1 cellular context compared by ENCODE assay signal in the genomic region with DNA sequence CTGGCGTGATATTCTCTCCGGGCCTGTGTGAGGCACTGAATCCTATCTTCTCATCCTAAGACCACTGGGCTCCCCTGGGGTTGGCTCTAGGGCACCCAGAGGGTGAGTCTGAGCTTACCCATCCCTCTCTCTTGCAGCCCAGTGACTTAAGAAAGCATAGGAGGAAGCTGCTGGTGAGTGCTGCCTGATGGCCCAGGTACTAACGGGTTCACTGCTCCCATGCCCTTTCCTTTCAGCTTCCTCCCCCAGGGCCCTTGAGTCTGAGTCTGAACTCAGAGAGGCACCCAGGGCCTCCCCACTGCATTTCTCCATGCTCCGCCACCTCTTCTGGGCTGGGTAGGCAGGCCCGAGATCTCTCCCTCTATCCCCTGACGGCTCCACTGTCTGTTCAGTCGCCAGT.
TF ChIP-seq lines count a peak whose summit lies in the region.

No MANE protein-coding gene starts in this region.

TF ChIP-seq in GM23338, 12 proteins besides CTCF, POLR2A, EP300 and RAD21:
- TF ChIP-seq, protein P1, sequence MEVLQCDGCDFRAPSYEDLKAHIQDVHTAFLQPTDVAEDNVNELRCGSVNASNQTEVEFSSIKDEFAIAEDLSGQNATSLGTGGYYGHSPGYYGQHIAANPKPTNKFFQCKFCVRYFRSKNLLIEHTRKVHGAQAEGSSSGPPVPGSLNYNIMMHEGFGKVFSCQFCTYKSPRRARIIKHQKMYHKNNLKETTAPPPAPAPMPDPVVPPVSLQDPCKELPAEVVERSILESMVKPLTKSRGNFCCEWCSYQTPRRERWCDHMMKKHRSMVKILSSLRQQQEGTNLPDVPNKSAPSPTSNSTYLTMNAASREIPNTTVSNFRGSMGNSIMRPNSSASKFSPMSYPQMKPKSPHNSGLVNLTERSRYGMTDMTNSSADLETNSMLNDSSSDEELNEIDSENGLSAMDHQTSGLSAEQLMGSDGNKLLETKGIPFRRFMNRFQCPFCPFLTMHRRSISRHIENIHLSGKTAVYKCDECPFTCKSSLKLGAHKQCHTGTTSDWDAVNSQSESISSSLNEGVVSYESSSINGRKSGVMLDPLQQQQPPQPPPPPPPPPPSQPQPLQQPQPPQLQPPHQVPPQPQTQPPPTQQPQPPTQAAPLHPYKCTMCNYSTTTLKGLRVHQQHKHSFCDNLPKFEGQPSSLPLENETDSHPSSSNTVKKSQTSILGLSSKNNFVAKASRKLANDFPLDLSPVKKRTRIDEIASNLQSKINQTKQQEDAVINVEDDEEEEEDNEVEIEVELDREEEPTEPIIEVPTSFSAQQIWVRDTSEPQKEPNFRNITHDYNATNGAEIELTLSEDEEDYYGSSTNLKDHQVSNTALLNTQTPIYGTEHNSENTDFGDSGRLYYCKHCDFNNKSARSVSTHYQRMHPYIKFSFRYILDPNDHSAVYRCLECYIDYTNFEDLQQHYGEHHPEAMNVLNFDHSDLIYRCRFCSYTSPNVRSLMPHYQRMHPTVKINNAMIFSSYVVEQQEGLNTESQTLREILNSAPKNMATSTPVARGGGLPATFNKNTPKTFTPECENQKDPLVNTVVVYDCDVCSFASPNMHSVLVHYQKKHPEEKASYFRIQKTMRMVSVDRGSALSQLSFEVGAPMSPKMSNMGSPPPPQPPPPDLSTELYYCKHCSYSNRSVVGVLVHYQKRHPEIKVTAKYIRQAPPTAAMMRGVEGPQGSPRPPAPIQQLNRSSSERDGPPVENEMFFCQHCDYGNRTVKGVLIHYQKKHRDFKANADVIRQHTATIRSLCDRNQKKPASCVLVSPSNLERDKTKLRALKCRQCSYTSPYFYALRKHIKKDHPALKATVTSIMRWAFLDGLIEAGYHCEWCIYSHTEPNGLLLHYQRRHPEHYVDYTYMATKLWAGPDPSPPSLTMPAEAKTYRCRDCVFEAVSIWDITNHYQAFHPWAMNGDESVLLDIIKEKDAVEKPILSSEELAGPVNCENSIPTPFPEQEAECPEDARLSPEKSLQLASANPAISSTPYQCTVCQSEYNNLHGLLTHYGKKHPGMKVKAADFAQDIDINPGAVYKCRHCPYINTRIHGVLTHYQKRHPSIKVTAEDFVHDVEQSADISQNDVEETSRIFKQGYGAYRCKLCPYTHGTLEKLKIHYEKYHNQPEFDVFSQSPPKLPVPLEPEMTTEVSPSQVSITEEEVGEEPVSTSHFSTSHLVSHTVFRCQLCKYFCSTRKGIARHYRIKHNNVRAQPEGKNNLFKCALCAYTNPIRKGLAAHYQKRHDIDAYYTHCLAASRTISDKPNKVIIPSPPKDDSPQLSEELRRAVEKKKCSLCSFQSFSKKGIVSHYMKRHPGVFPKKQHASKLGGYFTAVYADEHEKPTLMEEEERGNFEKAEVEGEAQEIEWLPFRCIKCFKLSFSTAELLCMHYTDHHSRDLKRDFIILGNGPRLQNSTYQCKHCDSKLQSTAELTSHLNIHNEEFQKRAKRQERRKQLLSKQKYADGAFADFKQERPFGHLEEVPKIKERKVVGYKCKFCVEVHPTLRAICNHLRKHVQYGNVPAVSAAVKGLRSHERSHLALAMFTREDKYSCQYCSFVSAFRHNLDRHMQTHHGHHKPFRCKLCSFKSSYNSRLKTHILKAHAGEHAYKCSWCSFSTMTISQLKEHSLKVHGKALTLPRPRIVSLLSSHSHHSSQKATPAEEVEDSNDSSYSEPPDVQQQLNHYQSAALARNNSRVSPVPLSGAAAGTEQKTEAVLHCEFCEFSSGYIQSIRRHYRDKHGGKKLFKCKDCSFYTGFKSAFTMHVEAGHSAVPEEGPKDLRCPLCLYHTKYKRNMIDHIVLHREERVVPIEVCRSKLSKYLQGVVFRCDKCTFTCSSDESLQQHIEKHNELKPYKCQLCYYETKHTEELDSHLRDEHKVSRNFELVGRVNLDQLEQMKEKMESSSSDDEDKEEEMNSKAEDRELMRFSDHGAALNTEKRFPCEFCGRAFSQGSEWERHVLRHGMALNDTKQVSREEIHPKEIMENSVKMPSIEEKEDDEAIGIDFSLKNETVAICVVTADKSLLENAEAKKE (CRISPR knock-in tag; IDR thresholded peaks at IDR 0.05) = no peak
- TF ChIP-seq, protein P2, sequence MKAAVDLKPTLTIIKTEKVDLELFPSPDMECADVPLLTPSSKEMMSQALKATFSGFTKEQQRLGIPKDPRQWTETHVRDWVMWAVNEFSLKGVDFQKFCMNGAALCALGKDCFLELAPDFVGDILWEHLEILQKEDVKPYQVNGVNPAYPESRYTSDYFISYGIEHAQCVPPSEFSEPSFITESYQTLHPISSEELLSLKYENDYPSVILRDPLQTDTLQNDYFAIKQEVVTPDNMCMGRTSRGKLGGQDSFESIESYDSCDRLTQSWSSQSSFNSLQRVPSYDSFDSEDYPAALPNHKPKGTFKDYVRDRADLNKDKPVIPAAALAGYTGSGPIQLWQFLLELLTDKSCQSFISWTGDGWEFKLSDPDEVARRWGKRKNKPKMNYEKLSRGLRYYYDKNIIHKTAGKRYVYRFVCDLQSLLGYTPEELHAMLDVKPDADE (IDR thresholded peaks at IDR 0.05) = no peak
- no peak for TF ChIP-seq NANOG (IDR thresholded peaks at IDR 0.05; ENCODE audit: borderline replicate concordance)
